Comparison of ENCODE assay signal across 8 cellular contexts in genomic region chrX:19990225-19990518, GRCh38. TPM values are rescaled to one million over a fixed set of nuclear protein-coding genes. Genes with fewer than 3 reads are reported as not detected.
DNase-seq lines count a peak whose midpoint lies in the region; ATAC-seq and TF ChIP-seq lines count a peak whose summit lies in the region.

No MANE protein-coding gene starts in this region.

- TF ChIP-seq CTCF in GM13977 (IDR thresholded peaks at IDR 0.05; ENCODE audit: extremely low read depth, insufficient read depth, missing control alignments) (peak; percentile 20), foreskin fibroblast (IDR thresholded peaks at IDR 0.05; ENCODE audit: low read depth, low read length) (no peak)

- H3K27me3 Mint-ChIP-seq in T-cell = peaks cover 0 to 14% of the 10 kb centered on the region in 2 donors

- H3K36me3 Mint-ChIP-seq in T-cell = no peaks in the 10 kb centered on the region

- in situ Hi-C loops in GM13977 (cut with MboI; ENCODE audit: low pct_unique_long_range_greater_than_20kb, low sequenced_read_pairs, unreplicated experiment) = no loop called here

- peak overlapping the region; percentile 76 to 85 for H3K27ac Mint-ChIP-seq in T-cell

- peak; percentile 28 for ATAC-seq in HG02943 (IDR thresholded peaks at IDR 0.05; ENCODE audit: low read depth, unreplicated experiment)
- peak; percentile 29 to 42 (median 33) for ATAC-seq in T-cell (replicated peaks in 1 of 4)

- CTCF ChIA-PET in T-cell (lab: Charles Lee) = no interaction called here

- peak; percentile 14 for DNase-seq in 8988T
- peak; percentile 36 for DNase-seq in GM13977 (ENCODE audit: low spot score)
- peak in 16 of 34 experiments; percentile 0 to 36 (median 15) for DNase-seq in T-cell
- peak; percentile 2 to 19 for DNase-seq in foreskin fibroblast
- peak; percentile 6 for DNase-seq in pons (ENCODE audit: low spot score)
- DNase-seq in NCI-H2029 treated with DMSO at 0.1 percent for 48 hours (lab: John Stamatoyannopoulos, UW) = no peak
- no peak for DNase-seq in ureter (ENCODE audit: low spot score)

- peak overlapping the region; percentile 69 to 89 (median 70) for H3K4me3 Mint-ChIP-seq in T-cell

- H3K9me3 Mint-ChIP-seq in T-cell = no peaks in the 10 kb centered on the region

- peaks cover 15 to 27% (median 22%) of the 10 kb centered on the region in 3 donors for H3K4me1 Mint-ChIP-seq in T-cell

- peak overlapping the region; percentile 64 to 71 for H3K4me3 ChIP-seq in foreskin fibroblast (ENCODE audit: low read depth in 1 of 2, low read length in 2 of 2)

- POLR2A ChIA-PET in T-cell (lab: Charles Lee) = no interaction called here

RNA-seq across cellular contexts. Expression of gene BCLAF3, which starts 0.7 kb away (rescaled TPM):
- total RNA-seq in T-cell (10 to 100 TPM in 2 of 5 donors, 1 to 10 TPM in 3; 9.1 to 13.6 (median 10.0) TPM), ureter (24.5 TPM)

Comparison
In these comparisons a context has a peak if more than half of its experiments do, and no peak if none do; other contexts are left out.
1. DNase-seq: peak in 8988T (single experiment), GM13977 (single experiment), foreskin fibroblast (2 of 2) and pons (single experiment); none in NCI-H2029 treated with DMSO at 0.1 percent for 48 hours (single experiment) and ureter (single experiment).